ENCODE assay signal across 16 cellular contexts in genomic region chr10:103720328-103720963, GRCh38.
DNase-seq lines count a peak whose midpoint lies in the region; ATAC-seq and TF ChIP-seq lines count a peak whose summit lies in the region.
"Had no signal": no experiment of that assay in that cellular context is flagged by ENCODE, and none has a peak within 500 bp of the region (broad histone marks: within the 10 kb centered on the region; RNA-seq: fewer than 3 reads in every experiment).

No MANE protein-coding gene starts in this region.

- POLR2A ChIA-PET in HEK293 (lab: Yijun Ruan, JAX), result interaction anchor here (1.2 kb wide), 1 partner anchor 52 kb away, joined by 3 read pairs; no protein-coding TSS in a partner anchor

- CTCF ChIA-PET in HEK293 (lab: Yijun Ruan, JAX), result interaction anchor here (1.0 to 1.8 kb wide), 2 partner anchors 8 to 167 kb away, joined by 4 to 10 read pairs; no protein-coding TSS in a partner anchor

- ATAC-seq in gastrocnemius medialis, result no peak
- ATAC-seq: Panc1, sciatic nerve had no signal

- no peak for TF ChIP-seq EP300 in stomach (IDR thresholded peaks at IDR 0.05)

- TF ChIP-seq POLR2A in stomach (IDR thresholded peaks at IDR 0.05) (no peak), gastrocnemius medialis (IDR thresholded peaks at IDR 0.05) (no peak)

- H3K4me1 ChIP-seq in HEK293 (ENCODE audit: control insufficient read depth, insufficient read depth, low read length) (peaks cover 3% of the 10 kb centered on the region; the same call in 1 of the 2 replicates), stomach (peaks cover 11 to 43% (median 38%) of the 10 kb centered on the region in 4 donors), gastrocnemius medialis (no peaks in the 10 kb centered on the region)

- intact Hi-C loops in stomach (cut with DNase I; ENCODE audit: low total_unique reads) (no loop called here), gastrocnemius medialis (cut with DNase I; ENCODE audit: low total_unique reads) (no loop called here)

- 36 to 69% (median 53%) methylated on average over 11 to 17 of the region's 17 CpGs for WGBS in stomach, 5 donors

- in situ Hi-C loops in gastrocnemius medialis (cut with MboI; ENCODE audit: low sequenced_read_pairs in 4 of 4), result no loop called here

- H3K27me3 ChIP-seq in stomach, result no peaks in the 10 kb centered on the region
- H3K27me3 ChIP-seq in gastrocnemius medialis, result no peaks in the 10 kb centered on the region
- H3K27me3 ChIP-seq: dorsolateral prefrontal cortex, esophagus muscularis mucosa had no signal

- H3K4me3 ChIP-seq in HEK293 (ENCODE audit: low read depth, low read length) (no peak overlapping the region), stomach (no peak overlapping the region), gastrocnemius medialis (no peak overlapping the region)
- H3K4me3 ChIP-seq: dorsolateral prefrontal cortex, esophagus muscularis mucosa had no signal

- H3K27ac ChIP-seq in HEK293 (ENCODE audit: extremely low read depth, low read depth, low read length) (no peak overlapping the region), stomach (peak overlapping the region in 3 of 5 donors; percentile 13 to 38 (median 38)), gastrocnemius medialis (no peak overlapping the region)
- H3K27ac ChIP-seq: esophagus muscularis mucosa, HL-60 had no signal

- H3K36me3 ChIP-seq in HEK293 (ENCODE audit: control insufficient read depth in 2 of 2, insufficient read depth in 1 of 2, low read length in 2 of 2), result peaks cover 0 to 17% of the 10 kb centered on the region in 2 experiments; a peak in 1 of 3 replicates
- peaks cover 0 to 20% (median 15%) of the 10 kb centered on the region in 4 donors for H3K36me3 ChIP-seq in stomach
- no peaks in the 10 kb centered on the region for H3K36me3 ChIP-seq in gastrocnemius medialis

- TF ChIP-seq CTCF in HEK293 (tag by site-specific recombination; IDR thresholded peaks at IDR 0.05) (no peak), stomach (IDR thresholded peaks at IDR 0.05) (no peak), gastrocnemius medialis (IDR thresholded peaks at IDR 0.05 in 4 of 5, conservative IDR thresholded peaks at IDR 0.05 in 1 of 5) (no peak)

- DNase-seq in amniotic epithelial cell (ENCODE audit: low read depth) (peak; percentile 16), iris pigment epithelial cell (ENCODE audit: low read depth) (peak; percentile 32), stomach (no peak), NCI-H82 treated with DMSO at 0.1 percent for 48 hours (lab: John Stamatoyannopoulos, UW; ENCODE audit: unreplicated experiment) (no peak), occipital lobe (lab: John Stamatoyannopoulos, UW) (no peak), gastrocnemius medialis (no peak)
- DNase-seq: activated CD4-positive, alpha-beta memory T cell treated with anti-CD3 and anti-CD28 coated beads, Interleukin-2, amount 10 ng/mL, durations not matched to agents 7 days and 5 days; activated T-cell treated with anti-CD3 and anti-CD28 coated beads, Interleukin-2, amount 50 U/mL, for 48 hours; midbrain; NCI-H2029 treated with DMSO at 0.1 percent for 48 hours had no signal

- H3K9me3 ChIP-seq in HEK293 (ENCODE audit: control insufficient read depth, insufficient read depth, low read depth, low read length), result no peaks in the 10 kb centered on the region
- H3K9me3 ChIP-seq in stomach, result no peaks in the 10 kb centered on the region
- H3K9me3 ChIP-seq in gastrocnemius medialis, result no peaks in the 10 kb centered on the region
- H3K9me3 ChIP-seq: esophagus muscularis mucosa had no signal

TF ChIP-seq in HEK293, 187 proteins besides CTCF, POLR2A, EP300 and RAD21 (continues in another document):
- TF ChIP-seq ZBTB11 (tag by site-specific recombination; conservative IDR thresholded peaks at IDR 0.05; ENCODE audit: low read depth), result no peak
- no peak for TF ChIP-seq ZNF18 (tag by site-specific recombination; IDR thresholded peaks at IDR 0.05)
- TF ChIP-seq GLIS2 (tag by site-specific recombination; IDR thresholded peaks at IDR 0.05), result no peak
- TF ChIP-seq SETDB1 (IDR thresholded peaks at IDR 0.05; ENCODE audit: insufficient read length, low read length), result no peak
- peak; percentile 77 for TF ChIP-seq ZIC2 (tag by site-specific recombination; IDR thresholded peaks at IDR 0.05)
- TF ChIP-seq ZNF398 (tag by site-specific recombination; IDR thresholded peaks at IDR 0.05), result no peak
- peak; percentile 87 for TF ChIP-seq ZNF223 (tag by site-specific recombination; IDR thresholded peaks at IDR 0.05)
- no peak for TF ChIP-seq ZNF335 (tag by site-specific recombination; conservative IDR thresholded peaks at IDR 0.05)
- no peak for TF ChIP-seq KLF10 (tag by site-specific recombination; IDR thresholded peaks at IDR 0.05)
- TF ChIP-seq ZBTB44 (tag by site-specific recombination; IDR thresholded peaks at IDR 0.05), result no peak
- TF ChIP-seq ZNF426 (tag by site-specific recombination; IDR thresholded peaks at IDR 0.05), result no peak
- peak; percentile 66; the same call in 1 of the 2 replicates for TF ChIP-seq KLF17 (tag by site-specific recombination; IDR thresholded peaks at IDR 0.05)
- TF ChIP-seq ZEB2 (tag by site-specific recombination; IDR thresholded peaks at IDR 0.05), result no peak

Comparison
In these comparisons a context has a peak if more than half of its experiments do, and no peak if none do; other contexts are left out.
1. H3K27ac ChIP-seq: peak in stomach (3 of 5); none in HEK293 (single experiment) and gastrocnemius medialis (0 of 4).
2. DNase-seq: peak in amniotic epithelial cell (single experiment) and iris pigment epithelial cell (single experiment); none in stomach (single experiment), NCI-H82 treated with DMSO at 0.1 percent for 48 hours (single experiment), occipital lobe (single experiment) and gastrocnemius medialis (0 of 2).